In genomic region chr1:8678688-8679410, GRCh38 we compare ENCODE assay signal across 28 cellular contexts.
A peak's percentile ranks its signal among the peaks of the same experiment; 100 is the strongest.
DNase-seq lines count a peak whose midpoint lies in the region; ATAC-seq lines count a peak whose summit lies in the region.
"Had no signal": no experiment of that assay in that cellular context is flagged by ENCODE, and none has a peak within 500 bp of the region (broad histone marks: within the 10 kb centered on the region; RNA-seq: fewer than 3 reads in every experiment).

No MANE protein-coding gene starts in this region.

- in situ Hi-C loops in HAP-1 (cut with MboI; ENCODE audit: low sequenced_read_pairs), result loop anchor here (10.0 kb wide), 1 partner anchor 114 kb away; no protein-coding TSS in a partner anchor

- peaks cover 10% of the 10 kb centered on the region for H3K36me3 Mint-ChIP-seq in stimulated activated naive CD8-positive, alpha-beta T cell treated with anti-CD3 and anti-CD28 coated beads, Interleukin-15, Interleukin-2, amounts not matched to agents 100 ng/mL and 50 ng/mL, for 24 hours (ENCODE audit: low read depth)
- peaks cover 29% of the 10 kb centered on the region for H3K36me3 Mint-ChIP-seq in activated T-helper 2 cell treated with anti-CD3 and anti-CD28 coated beads, Interferon-gamma antibody, Interleukin-2, Interleukin-4, amounts not matched to agents 10 μg/mL and 5 μg/mL and 100 μg/mL, durations not matched to agents 14 hours and 24 hours and 36 hours (ENCODE audit: low read depth)
- H3K36me3 Mint-ChIP-seq: WTC11 had no signal

- H3K4me3 ChIP-seq in mesodermal cell (ENCODE audit: extremely low read depth, insufficient read depth, low read length, poor library complexity, severe bottlenecking) (no peak overlapping the region), HAP-1 (no peak overlapping the region)
- H3K4me3 ChIP-seq: heart right ventricle, psoas muscle, tibial nerve had no signal

- H3K27ac ChIP-seq in mesodermal cell (ENCODE audit: low read depth, low read length, severe bottlenecking), result peak overlapping the region; percentile 4
- H3K27ac ChIP-seq: foreskin keratinocyte, neutrophil, psoas muscle, tibial nerve had no signal

- no peaks in the 10 kb centered on the region for H3K27me3 Mint-ChIP-seq in stimulated activated naive CD8-positive, alpha-beta T cell treated with anti-CD3 and anti-CD28 coated beads, Interleukin-15, Interleukin-2, amounts not matched to agents 100 ng/mL and 50 ng/mL, for 24 hours
- H3K27me3 Mint-ChIP-seq in activated T-helper 2 cell treated with anti-CD3 and anti-CD28 coated beads, Interferon-gamma antibody, Interleukin-2, Interleukin-4, amounts not matched to agents 10 μg/mL and 5 μg/mL and 100 μg/mL, durations not matched to agents 14 hours and 24 hours and 36 hours (ENCODE audit: low read depth), result no peaks in the 10 kb centered on the region
- H3K27me3 Mint-ChIP-seq: activated CD4-positive, alpha-beta T cell treated with anti-CD3 and anti-CD28 coated beads, Interleukin-2, amount 10 ng/mL, durations not matched to agents 7 days and 5 days; dendritic cell treated with granulocyte-macrophage colony-stimulating factor and Interleukin-4, amounts not matched to agents 40 ng/mL and 50 ng/mL, for 4 days had no signal

- H3K9me3 ChIP-seq in mesodermal cell (ENCODE audit: control insufficient read depth, low read length) (no peaks in the 10 kb centered on the region), HAP-1 (no peaks in the 10 kb centered on the region)
- H3K9me3 ChIP-seq: heart right ventricle, neutrophil, psoas muscle, tibial nerve had no signal

- H3K4me1 ChIP-seq in mesodermal cell (ENCODE audit: control insufficient read depth, insufficient read depth, low read length, poor library complexity, severe bottlenecking) (peaks cover 33% of the 10 kb centered on the region), HAP-1 (peaks cover 15% of the 10 kb centered on the region)

- H3K9me3 Mint-ChIP-seq in stimulated activated naive CD8-positive, alpha-beta T cell treated with anti-CD3 and anti-CD28 coated beads, Interleukin-15, Interleukin-2, amounts not matched to agents 100 ng/mL and 50 ng/mL, for 24 hours, result no peaks in the 10 kb centered on the region
- no peaks in the 10 kb centered on the region for H3K9me3 Mint-ChIP-seq in activated T-helper 2 cell treated with anti-CD3 and anti-CD28 coated beads, Interferon-gamma antibody, Interleukin-2, Interleukin-4, amounts not matched to agents 10 μg/mL and 5 μg/mL and 100 μg/mL, durations not matched to agents 14 hours and 24 hours and 36 hours
- H3K9me3 Mint-ChIP-seq: activated CD4-positive, alpha-beta T cell treated with anti-CD3 and anti-CD28 coated beads, Interleukin-2, amount 10 ng/mL, durations not matched to agents 7 days and 5 days; activated T-helper 1 cell treated with anti-CD3 and anti-CD28 coated beads, Interleukin-12 subunit alpha, Interleukin-12 subunit beta, Interleukin-2, Interleukin-4 antibody, amounts not matched to agents 30 ng/mL and 10 ng/mL and 1 ng/mL, durations not matched to agents 14 hours and 24 hours and 36 hours; dendritic cell treated with granulocyte-macrophage colony-stimulating factor and Interleukin-4, amounts not matched to agents 40 ng/mL and 50 ng/mL, for 4 days; endodermal cell; WTC11 had no signal

- peaks cover 4% of the 10 kb centered on the region for H3K36me3 ChIP-seq in mesodermal cell (ENCODE audit: control insufficient read depth, insufficient read depth, low read length)
- H3K36me3 ChIP-seq in HAP-1 (replicated peaks), result no peaks in the 10 kb centered on the region
- H3K36me3 ChIP-seq: heart right ventricle, neutrophil, tibial nerve had no signal

- 82 to 96% methylated on average over 2 of the region's 2 CpGs for WGBS in mesodermal cell (ENCODE audit: insufficient coverage in 2 of 2), 2 experiments

- peaks cover 33% of the 10 kb centered on the region for H3K4me1 Mint-ChIP-seq in stimulated activated naive CD8-positive, alpha-beta T cell treated with anti-CD3 and anti-CD28 coated beads, Interleukin-15, Interleukin-2, amounts not matched to agents 100 ng/mL and 50 ng/mL, for 24 hours (ENCODE audit: low read depth)
- peaks cover 52% of the 10 kb centered on the region for H3K4me1 Mint-ChIP-seq in activated T-helper 2 cell treated with anti-CD3 and anti-CD28 coated beads, Interferon-gamma antibody, Interleukin-2, Interleukin-4, amounts not matched to agents 10 μg/mL and 5 μg/mL and 100 μg/mL, durations not matched to agents 14 hours and 24 hours and 36 hours (ENCODE audit: low read depth)

- no peak for ATAC-seq in stimulated activated naive CD8-positive, alpha-beta T cell treated with anti-CD3 and anti-CD28 coated beads, Interleukin-15, Interleukin-2, amounts not matched to agents 100 U/mL and 50 U/mL, for 24 hours
- ATAC-seq: WTC11 had no signal

- H3K27me3 ChIP-seq in HAP-1 (ENCODE audit: low read depth), result no peaks in the 10 kb centered on the region
- H3K27me3 ChIP-seq: foreskin keratinocyte, heart right ventricle, neutrophil, tibial nerve had no signal

- peak overlapping the region; percentile 60 for H3K27ac Mint-ChIP-seq in stimulated activated naive CD8-positive, alpha-beta T cell treated with anti-CD3 and anti-CD28 coated beads, Interleukin-15, Interleukin-2, amounts not matched to agents 100 ng/mL and 50 ng/mL, for 24 hours
- peak overlapping the region; percentile 24 for H3K27ac Mint-ChIP-seq in activated T-helper 2 cell treated with anti-CD3 and anti-CD28 coated beads, Interferon-gamma antibody, Interleukin-2, Interleukin-4, amounts not matched to agents 10 μg/mL and 5 μg/mL and 100 μg/mL, durations not matched to agents 14 hours and 24 hours and 36 hours
- H3K27ac Mint-ChIP-seq: activated CD4-positive, alpha-beta T cell treated with anti-CD3 and anti-CD28 coated beads, Interleukin-2, amount 10 ng/mL, durations not matched to agents 7 days and 5 days; activated T-helper 1 cell treated with anti-CD3 and anti-CD28 coated beads, Interleukin-12 subunit alpha, Interleukin-12 subunit beta, Interleukin-2, Interleukin-4 antibody, amounts not matched to agents 30 ng/mL and 10 ng/mL and 1 ng/mL, durations not matched to agents 14 hours and 24 hours and 36 hours; dendritic cell treated with granulocyte-macrophage colony-stimulating factor and Interleukin-4, amounts not matched to agents 40 ng/mL and 50 ng/mL, for 4 days; endodermal cell had no signal

- no peak for DNase-seq in stimulated activated naive CD8-positive, alpha-beta T cell treated with anti-CD3 and anti-CD28 coated beads, Interleukin-15, Interleukin-2, amounts not matched to agents 100 U/mL and 50 U/mL, for 24 hours
- DNase-seq in activated T-helper 2 cell treated with anti-CD3 and anti-CD28 coated beads, Interferon-gamma antibody, Interleukin-2, Interleukin-4, amounts not matched to agents 10 μg/mL and 5 μg/mL and 100 μg/mL, durations not matched to agents 14 hours and 24 hours and 36 hours (ENCODE audit: low spot score), result no peak
- no peak for DNase-seq in NCI-H748 (lab: John Stamatoyannopoulos, UW; ENCODE audit: unreplicated experiment)
- DNase-seq in AML-193 (lab: John Stamatoyannopoulos, UW), result no peak
- no peak for DNase-seq in AG08396 (ENCODE audit: low spot score)
- DNase-seq in HAP-1 (ENCODE audit: low spot score in 2 of 2), result no peak
- DNase-seq: ACHN; activated CD4-positive, alpha-beta T cell treated with anti-CD3 and anti-CD28 coated beads, Interleukin-2, amount 10 ng/mL, durations not matched to agents 7 days and 5 days; activated naive CD4-positive, alpha-beta T cell treated with anti-CD3 and anti-CD28 coated beads, Interleukin-2, amount 50 U/mL, for 16 hours; endodermal cell; foreskin keratinocyte; H7; heart right ventricle; NCI-H1092; NCI-H187 treated with DMSO at 0.1 percent for 48 hours; NCI-H524 treated with DMSO at 0.1 percent for 48 hours; NK-92 treated with Interleukin-12 subunit alpha and Interleukin-12 subunit beta, amount 100 ng/mL, for 24 hours; psoas muscle; SHP77; SW 1271; T-helper 9 cell had no signal

- no peak overlapping the region for H3K4me3 Mint-ChIP-seq in stimulated activated naive CD8-positive, alpha-beta T cell treated with anti-CD3 and anti-CD28 coated beads, Interleukin-15, Interleukin-2, amounts not matched to agents 100 ng/mL and 50 ng/mL, for 24 hours
- H3K4me3 Mint-ChIP-seq in activated T-helper 2 cell treated with anti-CD3 and anti-CD28 coated beads, Interferon-gamma antibody, Interleukin-2, Interleukin-4, amounts not matched to agents 10 μg/mL and 5 μg/mL and 100 μg/mL, durations not matched to agents 14 hours and 24 hours and 36 hours (ENCODE audit: low read depth), result no peak overlapping the region
- H3K4me3 Mint-ChIP-seq: activated CD4-positive, alpha-beta T cell treated with anti-CD3 and anti-CD28 coated beads, Interleukin-2, amount 10 ng/mL, durations not matched to agents 7 days and 5 days; activated T-helper 1 cell treated with anti-CD3 and anti-CD28 coated beads, Interleukin-12 subunit alpha, Interleukin-12 subunit beta, Interleukin-2, Interleukin-4 antibody, amounts not matched to agents 30 ng/mL and 10 ng/mL and 1 ng/mL, durations not matched to agents 14 hours and 24 hours and 36 hours; dendritic cell treated with granulocyte-macrophage colony-stimulating factor and Interleukin-4, amounts not matched to agents 40 ng/mL and 50 ng/mL, for 4 days; endodermal cell; WTC11 had no signal

- intact Hi-C loops in activated T-helper 2 cell treated with anti-CD3 and anti-CD28 coated beads, Interferon-gamma antibody, Interleukin-2, Interleukin-4, amounts not matched to agents 10 μg/mL and 5 μg/mL and 100 μg/mL, durations not matched to agents 14 hours and 24 hours and 36 hours (cut with micrococcal nuclease), result loop anchor here (1.0 to 2.0 kb wide), 5 partner anchors 14 to 119 kb away; no protein-coding TSS in a partner anchor
